ENCODE assay signal across 8 cellular contexts in genomic region chrX:48509245-48509590, GRCh38. TPM values are rescaled to one million over a fixed set of nuclear protein-coding genes. Genes with fewer than 3 reads are reported as not detected.
A peak's percentile ranks its signal among the peaks of the same experiment; 100 is the strongest.
DNase-seq lines count a peak whose midpoint lies in the region; ATAC-seq and TF ChIP-seq lines count a peak whose summit lies in the region.

No MANE protein-coding gene starts in this region.

- WGBS in mesodermal cell (ENCODE audit: insufficient coverage in 2 of 2), 2 experiments, result 3 to 25% methylated on average over 2 to 8 of the region's 16 CpGs
- 0 to 22% methylated on average over 16 of the region's 16 CpGs for WGBS in aorta, 2 donors

- no peak for ATAC-seq in aorta (ENCODE audit: low FRiP score)

- TF ChIP-seq CTCF in GM12864 (IDR thresholded peaks at IDR 0.05; ENCODE audit: low read depth, low read length, missing control alignments) (no peak), HL-60 (IDR thresholded peaks at IDR 0.05; ENCODE audit: insufficient read depth, low read length) (no peak), cardiac fibroblast (IDR thresholded peaks at IDR 0.05; ENCODE audit: low read depth, low read length) (no peak), GM13977 (IDR thresholded peaks at IDR 0.05; ENCODE audit: extremely low read depth, insufficient read depth, missing control alignments) (no peak)

- H3K9me3 ChIP-seq in mesodermal cell (ENCODE audit: control insufficient read depth, low read length) (no peaks in the 10 kb centered on the region), aorta (ENCODE audit: control insufficient read depth, low read length) (no peaks in the 10 kb centered on the region)

- in situ Hi-C loops in GM13977 (cut with MboI; ENCODE audit: low pct_unique_long_range_greater_than_20kb, low sequenced_read_pairs, unreplicated experiment), result no loop called here

- intact Hi-C loops in aorta (cut with DNase I), result no loop called here

- H3K4me3 ChIP-seq in GM12864 (ENCODE audit: low read depth, low read length) (peak overlapping the region; percentile 82), HL-60 (replicated peaks; ENCODE audit: insufficient read depth, low read length) (peak overlapping the region; percentile 65), cardiac fibroblast (replicated peaks in 1 of 2; ENCODE audit: low read depth in 2 of 2, low read length in 2 of 2) (peak overlapping the region; percentile 77 to 80), mesodermal cell (ENCODE audit: extremely low read depth, insufficient read depth, low read length, poor library complexity, severe bottlenecking) (peak overlapping the region; percentile 54), aorta (ENCODE audit: low read length in 2 of 2) (peak overlapping the region; percentile 6 to 18)

- H3K36me3 ChIP-seq in mesodermal cell (ENCODE audit: control insufficient read depth, insufficient read depth, low read length) (peaks cover 2% of the 10 kb centered on the region), aorta (ENCODE audit: control insufficient read depth in 1 of 2, insufficient read depth in 2 of 2, low read length in 1 of 2) (no peaks in the 10 kb centered on the region)

- no peak overlapping the region for H3K27ac ChIP-seq in HL-60 (replicated peaks)
- H3K27ac ChIP-seq in mesodermal cell (ENCODE audit: low read depth, low read length, severe bottlenecking), result no peak overlapping the region
- H3K27ac ChIP-seq in aorta (ENCODE audit: low read depth in 1 of 2, low read length in 2 of 2), result no peak overlapping the region

- no peaks in the 10 kb centered on the region for H3K27me3 ChIP-seq in HL-60 (ENCODE audit: insufficient read depth, poor library complexity, severe bottlenecking)
- no peaks in the 10 kb centered on the region for H3K27me3 ChIP-seq in aorta (ENCODE audit: control insufficient read depth in 1 of 2, insufficient read depth in 2 of 2, low read length in 1 of 2)

- H3K4me1 ChIP-seq in mesodermal cell (ENCODE audit: control insufficient read depth, insufficient read depth, low read length, poor library complexity, severe bottlenecking) (peaks cover 9% of the 10 kb centered on the region), aorta (ENCODE audit: control insufficient read depth in 1 of 2, insufficient read depth in 2 of 2, low read length in 2 of 2) (no peaks in the 10 kb centered on the region)

- DNase-seq in GM12864 (ENCODE audit: low read depth), result no peak
- DNase-seq in HL-60 (ENCODE audit: low read depth in 1 of 2, low spot score in 1 of 2), result no peak
- DNase-seq in cardiac fibroblast (ENCODE audit: low read depth in 2 of 2), result no peak
- DNase-seq in aorta, result peak in 1 of 2 donors; percentile 64
- DNase-seq in GM13977 (ENCODE audit: low spot score), result no peak
- DNase-seq in NCI-H2081 (lab: John Stamatoyannopoulos, UW), result no peak
- no peak for DNase-seq in pons (ENCODE audit: low spot score)

RNA-seq across cellular contexts. Expression of gene PORCN, which starts 0.4 kb away (rescaled TPM):
- polyA plus RNA-seq in mesodermal cell (2013, experiment 1 of 2), result 24.8 TPM
- 18.2 TPM for polyA plus RNA-seq in mesodermal cell (2013, experiment 2 of 2)
- total RNA-seq in aorta, result 10 to 100 TPM; 10.3 to 12.0 TPM
- 10 to 100 TPM in 1 of 2 donors, 1 to 10 TPM in 1; 4.5 to 18.7 TPM for polyA plus RNA-seq in aorta

RNA-seq across cellular contexts. Expression of gene EBP, which starts 12.4 kb away (rescaled TPM):
- polyA plus RNA-seq in mesodermal cell (2013, experiment 1 of 2), result 157 TPM
- 126 TPM for polyA plus RNA-seq in mesodermal cell (2013, experiment 2 of 2)
- total RNA-seq in aorta, result 10 to 100 TPM; 12.6 to 15.4 TPM
- 10 to 100 TPM; 21.7 to 32.7 TPM for polyA plus RNA-seq in aorta

RNA-seq across cellular contexts. Expression of gene TBC1D25, which starts 30.3 kb away (rescaled TPM):
- polyA plus RNA-seq in mesodermal cell (2013, experiment 1 of 2), result 9.4 TPM
- polyA plus RNA-seq in mesodermal cell (2013, experiment 2 of 2), result 7.7 TPM
- 10 to 100 TPM; 15.2 to 16.7 TPM for total RNA-seq in aorta
- 1 to 10 TPM; 4.6 to 8.4 TPM for polyA plus RNA-seq in aorta

RNA-seq across cellular contexts. Expression of gene FTSJ1, which starts 33.2 kb away (rescaled TPM):
- polyA plus RNA-seq in mesodermal cell (2013, experiment 1 of 2), result 53.2 TPM
- 47.2 TPM for polyA plus RNA-seq in mesodermal cell (2013, experiment 2 of 2)
- total RNA-seq in aorta, result 10 to 100 TPM; 32.7 to 38.4 TPM
- 10 to 100 TPM; 28.5 to 45.1 TPM for polyA plus RNA-seq in aorta

RNA-seq across cellular contexts. Expression of gene SLC38A5, which starts 39.2 kb away (rescaled TPM):
- polyA plus RNA-seq in mesodermal cell (2013, experiment 1 of 2), result 7.7 TPM
- polyA plus RNA-seq in mesodermal cell (2013, experiment 2 of 2), result 3.4 TPM
- total RNA-seq in aorta, result 10 to 100 TPM; 11.8 to 13.2 TPM
- polyA plus RNA-seq in aorta, result 1 to 10 TPM; 6.0 to 8.5 TPM

Comparison
In these comparisons a context has a peak if more than half of its experiments do, and no peak if none do; other contexts are left out.
1. H3K4me3 ChIP-seq: peak in every context shown above with its lines; median percentile 82 in GM12864; 78 in cardiac fibroblast; 65 in HL-60; 54 in mesodermal cell; 12 in aorta.